1 cellular context compared by ENCODE assay signal in the genomic region with DNA sequence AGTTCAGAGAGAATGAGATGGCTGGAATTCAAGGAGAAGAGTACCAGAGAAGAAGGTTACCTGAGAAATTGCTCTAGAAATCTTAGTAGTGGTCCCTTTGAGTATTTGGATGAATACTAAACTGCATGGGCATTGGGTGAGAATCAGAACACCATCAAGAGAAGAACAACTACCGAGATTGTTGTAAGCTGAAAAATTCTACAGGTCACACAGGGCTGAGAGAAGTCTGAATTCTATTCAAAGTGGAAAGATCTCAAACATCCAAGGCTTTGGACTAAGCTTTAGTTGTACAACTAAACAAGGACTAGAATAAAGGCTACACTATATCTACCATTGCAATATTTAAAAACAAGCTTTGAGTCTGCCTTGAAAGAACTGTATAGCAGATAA.
TF ChIP-seq lines count a peak whose summit lies in the region.

No MANE protein-coding gene starts in this region.

TF ChIP-seq in WTC11, 78 proteins besides CTCF, POLR2A, EP300 and RAD21 (continued from another document):
- TF ChIP-seq ZNF425 (CRISPR knock-in tag; conservative IDR thresholded peaks at IDR 0.05) (no peak), NR1H2 (CRISPR knock-in tag; IDR thresholded peaks at IDR 0.05) (no peak), TEAD4 (CRISPR knock-in tag; IDR thresholded peaks at IDR 0.05) (no peak), SMAD3 (CRISPR knock-in tag; IDR thresholded peaks at IDR 0.05; ENCODE audit: borderline replicate concordance) (no peak), ZNF121 (CRISPR knock-in tag; IDR thresholded peaks at IDR 0.05) (no peak)
TF ChIP-seq in WTC11: peak in this region for 0.
